ENCODE assay signal across 14 cellular contexts in genomic region chr9:69594180-69594579, GRCh38.
DNase-seq lines count a peak whose midpoint lies in the region; ATAC-seq and TF ChIP-seq lines count a peak whose summit lies in the region.
"Had no signal": no experiment of that assay in that cellular context is flagged by ENCODE, and none has a peak within 500 bp of the region (broad histone marks: within the 10 kb centered on the region; RNA-seq: fewer than 3 reads in every experiment).

No MANE protein-coding gene starts in this region.

- peak overlapping the region; percentile 52; the same call in 1 of the 2 replicates for H3K27ac ChIP-seq in C4-2B
- no peak overlapping the region for H3K27ac ChIP-seq in right cardiac atrium (ENCODE audit: low read length)

- H3K27me3 Mint-ChIP-seq in nephron (ENCODE audit: low read depth), result peaks cover 4% of the 10 kb centered on the region
- H3K27me3 Mint-ChIP-seq: B cell had no signal

- no peaks in the 10 kb centered on the region for H3K27me3 ChIP-seq in right cardiac atrium (ENCODE audit: control insufficient read depth, insufficient read depth)

- H3K4me3 ChIP-seq in right cardiac atrium (ENCODE audit: low read length), result no peak overlapping the region
- H3K4me3 ChIP-seq: GM23338 had no signal

- no peak overlapping the region for H3K4me3 Mint-ChIP-seq in nephron
- H3K4me3 Mint-ChIP-seq: B cell; CD4-positive, alpha-beta T cell; GM23338 had no signal

- TF ChIP-seq CTCF in C4-2B (conservative IDR thresholded peaks at IDR 0.05), result no peak
- TF ChIP-seq CTCF in nephron (IDR thresholded peaks at IDR 0.05; ENCODE audit: unreplicated experiment in 3 of 3), result no peak

- peaks cover 4% of the 10 kb centered on the region for H3K4me1 ChIP-seq in right cardiac atrium (ENCODE audit: control insufficient read depth, insufficient read depth, low read length)

- ATAC-seq in right cardiac atrium (no peak), GM18868 (IDR thresholded peaks at IDR 0.05; ENCODE audit: unreplicated experiment) (no peak)
- ATAC-seq: GM23338 had no signal

- intact Hi-C loops in right cardiac atrium (cut with DNase I), result no loop called here

- H3K9me3 Mint-ChIP-seq in nephron, result no peaks in the 10 kb centered on the region
- H3K9me3 Mint-ChIP-seq: GM23338 had no signal

- H3K4me1 Mint-ChIP-seq in nephron, result peaks cover 27% of the 10 kb centered on the region
- H3K4me1 Mint-ChIP-seq: B cell had no signal

- no peaks in the 10 kb centered on the region for H3K9me3 ChIP-seq in right cardiac atrium (ENCODE audit: control insufficient read depth, low read length)

- WGBS in right cardiac atrium, result 39% methylated on average over 2 of the region's 2 CpGs

- H3K36me3 Mint-ChIP-seq in nephron (ENCODE audit: low read depth), result no peaks in the 10 kb centered on the region

- peak; percentile 25 for DNase-seq in RPMI8226
- no peak for DNase-seq in right cardiac atrium
- no peak for DNase-seq in HPDE6-E6E7 (ENCODE audit: extremely low spot score)
- DNase-seq: C1 segment of cervical spinal cord; CD4-positive, alpha-beta T cell; DMS153; DND-41; EL; HCEC 1CT had no signal

- H3K27ac Mint-ChIP-seq in nephron, result peak overlapping the region in 2 of 3 experiments; percentile 85 to 88
- H3K27ac Mint-ChIP-seq: B cell; CD4-positive, alpha-beta T cell; GM23338 had no signal
